ENCODE assay signal across 19 cellular contexts in the genomic region with DNA sequence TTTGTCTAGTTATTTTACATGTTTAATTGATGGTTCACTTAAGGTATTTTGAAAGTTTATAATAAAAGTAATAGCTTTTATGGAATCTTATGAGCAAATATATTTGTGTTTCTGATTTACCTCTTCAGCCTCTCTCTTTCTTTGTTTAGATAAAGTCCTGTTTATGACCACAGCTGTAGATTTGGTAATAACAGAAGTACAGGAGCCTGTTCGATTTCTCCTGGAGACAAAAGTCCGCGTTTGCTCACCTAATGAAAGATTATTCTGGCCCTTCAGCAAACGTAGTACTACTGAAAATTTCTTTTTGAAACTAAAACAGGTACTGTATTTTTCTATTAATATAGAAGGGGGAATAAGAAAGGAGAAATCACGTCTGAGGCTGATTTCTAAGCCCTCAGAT. TPM values are rescaled to one million over a fixed set of nuclear protein-coding genes. Genes with fewer than 3 reads are reported as not detected.
DNase-seq lines count a peak whose midpoint lies in the region; ATAC-seq and TF ChIP-seq lines count a peak whose summit lies in the region.
"Had no signal": no experiment of that assay in that cellular context is flagged by ENCODE, and none has a peak within 500 bp of the region (broad histone marks: within the 10 kb centered on the region; RNA-seq: fewer than 3 reads in every experiment).

No MANE protein-coding gene starts in this region.

- 0 out of 2 replicates have a peak, but pooled peaks cover 6% of the 10 kb centered on the region for H4K20me1 ChIP-seq in GM23338 (replicated peaks; ENCODE audit: insufficient read depth)
- H4K20me1 ChIP-seq: BLaER1 had no signal

- DNase-seq in GM23338 (ENCODE audit: low spot score) (no peak), coronary artery (ENCODE audit: low spot score) (no peak), SW480 (ENCODE audit: low spot score) (no peak)
- no peak for DNase-seq in activated CD4-positive, alpha-beta T cell treated with anti-CD3 and anti-CD28 coated beads for 4 hours
- DNase-seq: Caco-2; CD4-positive, CD25-positive, alpha-beta regulatory T cell; CD8-positive, alpha-beta T cell; DMS153; DND-41; GM23248; H9 had no signal

- H3K4me3 ChIP-seq in GM23338 (no peak overlapping the region), coronary artery (no peak overlapping the region), liver (ENCODE audit: low read depth in 1 of 3, low read length in 3 of 3) (no peak overlapping the region)
- H3K4me3 ChIP-seq: BLaER1, GM23248 had no signal

- H3K36me3 ChIP-seq in GM23338 (ENCODE audit: insufficient read depth), result peaks cover 24% of the 10 kb centered on the region
- H3K36me3 ChIP-seq in liver (ENCODE audit: control insufficient read depth in 4 of 4, insufficient read depth in 3 of 4, low read depth in 1 of 4, low read length in 3 of 4), result no peaks in the 10 kb centered on the region

- H3K4me1 Mint-ChIP-seq in GM23338, result peaks cover 21% of the 10 kb centered on the region

- ATAC-seq in GM23338 (no peak), GM21825 (IDR thresholded peaks at IDR 0.05; ENCODE audit: unreplicated experiment) (no peak)
- ATAC-seq: CD8-positive, alpha-beta T cell; HCT116 had no signal

- H2AFZ ChIP-seq in GM23338, result no peak overlapping the region
- H2AFZ ChIP-seq: GM23248 had no signal

- no peaks in the 10 kb centered on the region for H3K9me3 ChIP-seq in liver (ENCODE audit: control insufficient read depth in 4 of 4, low read length in 3 of 4)
- H3K9me3 ChIP-seq: BLaER1, Caco-2 had no signal

- peaks cover 16% of the 10 kb centered on the region for H3K4me1 ChIP-seq in GM23338 (ENCODE audit: insufficient read depth)
- peaks cover 1 to 17% (median 6%) of the 10 kb centered on the region in 4 donors for H3K4me1 ChIP-seq in liver (ENCODE audit: control insufficient read depth in 4 of 4, insufficient read depth in 4 of 4, low read length in 3 of 4)

- no peak overlapping the region for H3K27ac Mint-ChIP-seq in GM23338
- H3K27ac Mint-ChIP-seq: B cell; CD8-positive, alpha-beta T cell had no signal

- peak overlapping the region; percentile 50; the same call in 1 of the 2 replicates for H3K27ac ChIP-seq in GM23338 (ENCODE audit: low read depth)
- H3K27ac ChIP-seq in coronary artery, result peak overlapping the region; percentile 36 to 42
- H3K27ac ChIP-seq in liver (ENCODE audit: low read depth in 1 of 2, low read length in 2 of 2), result no peak overlapping the region
- H3K27ac ChIP-seq: 22Rv1, BLaER1, C4-2B, GM23248 had no signal

- no peaks in the 10 kb centered on the region for H3F3A ChIP-seq in GM23338 (replicated peaks; ENCODE audit: low read depth)

- no peak overlapping the region for H3K4me2 ChIP-seq in GM23338

- H3K27me3 ChIP-seq in GM23338 (ENCODE audit: insufficient read depth) (no peaks in the 10 kb centered on the region), liver (ENCODE audit: control insufficient read depth in 4 of 4, insufficient read depth in 4 of 4, low read length in 3 of 4) (no peaks in the 10 kb centered on the region)
- H3K27me3 ChIP-seq: BLaER1 had no signal

- no peaks in the 10 kb centered on the region for H3K79me2 ChIP-seq in GM23338 (replicated peaks; ENCODE audit: insufficient read depth)

- H3K9me2 ChIP-seq in GM23338 (ENCODE audit: insufficient read depth), result no peaks in the 10 kb centered on the region

- no peak overlapping the region for H3K4me3 Mint-ChIP-seq in GM23338
- H3K4me3 Mint-ChIP-seq: B cell; CD4-positive, CD25-positive, alpha-beta regulatory T cell; CD8-positive, alpha-beta T cell; H9 had no signal

- TF ChIP-seq RAD21 in liver (IDR thresholded peaks at IDR 0.05), result no peak

- WGBS in liver, result 40% methylated on average over 5 of the region's 5 CpGs

- peaks cover 3% of the 10 kb centered on the region for H3K27me3 Mint-ChIP-seq in GM23338 (ENCODE audit: insufficient read depth, low read depth, poor library complexity)
- H3K27me3 Mint-ChIP-seq: B cell; CD4-positive, CD25-positive, alpha-beta regulatory T cell had no signal

- TF ChIP-seq CTCF in GM23338 (conservative IDR thresholded peaks at IDR 0.05; ENCODE audit: low read depth in 2 of 2), result no peak
- TF ChIP-seq CTCF in coronary artery (IDR thresholded peaks at IDR 0.05), result no peak
- no peak for TF ChIP-seq CTCF in liver (IDR thresholded peaks at IDR 0.05; ENCODE audit: low read depth, low read length, missing input control)

- H3K36me3 Mint-ChIP-seq in GM23338 (ENCODE audit: low read depth), result peaks cover 43% of the 10 kb centered on the region

- no peaks in the 10 kb centered on the region for H3K9me3 Mint-ChIP-seq in GM23338
- H3K9me3 Mint-ChIP-seq: CD4-positive, CD25-positive, alpha-beta regulatory T cell; CD8-positive, alpha-beta T cell; H9 had no signal

- H3K9ac ChIP-seq in liver (ENCODE audit: low read depth in 1 of 2, low read length in 2 of 2), result no peak overlapping the region
- H3K9ac ChIP-seq: BLaER1, GM23248 had no signal

TF ChIP-seq in GM23338, 12 proteins besides CTCF, POLR2A, EP300 and RAD21 (continues in another document):
- TF ChIP-seq CREB1 (CRISPR knock-in tag; IDR thresholded peaks at IDR 0.05; ENCODE audit: low read depth) (no peak), NANOG (IDR thresholded peaks at IDR 0.05; ENCODE audit: borderline replicate concordance) (no peak), EZH2 (IDR thresholded peaks at IDR 0.05; ENCODE audit: low read depth, unreplicated experiment) (no peak), POLR2AphosphoS5 (IDR thresholded peaks at IDR 0.05; ENCODE audit: low read depth) (no peak)
- TF ChIP-seq, protein P1, sequence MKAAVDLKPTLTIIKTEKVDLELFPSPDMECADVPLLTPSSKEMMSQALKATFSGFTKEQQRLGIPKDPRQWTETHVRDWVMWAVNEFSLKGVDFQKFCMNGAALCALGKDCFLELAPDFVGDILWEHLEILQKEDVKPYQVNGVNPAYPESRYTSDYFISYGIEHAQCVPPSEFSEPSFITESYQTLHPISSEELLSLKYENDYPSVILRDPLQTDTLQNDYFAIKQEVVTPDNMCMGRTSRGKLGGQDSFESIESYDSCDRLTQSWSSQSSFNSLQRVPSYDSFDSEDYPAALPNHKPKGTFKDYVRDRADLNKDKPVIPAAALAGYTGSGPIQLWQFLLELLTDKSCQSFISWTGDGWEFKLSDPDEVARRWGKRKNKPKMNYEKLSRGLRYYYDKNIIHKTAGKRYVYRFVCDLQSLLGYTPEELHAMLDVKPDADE (IDR thresholded peaks at IDR 0.05), result no peak

TF ChIP-seq in liver, 16 proteins besides CTCF, POLR2A, EP300 and RAD21:
- TF ChIP-seq HNF4A (conservative IDR thresholded peaks at IDR 0.05), result peak; percentile 36 to 44
- no peak for TF ChIP-seq RXRA (IDR thresholded peaks at IDR 0.05)

RNA-seq across cellular contexts. Expression of a gene that starts 35.0 kb away (rescaled TPM):
- 0.90 and 1.9 TPM in 2 replicates for total RNA-seq in GM23338 (2014; rRNA removed; shearing (Covaris generic))
- polyA plus RNA-seq in GM23338 (2016; fragmentation: Nextera tagmentation; extraction: Ambion mirVana) (0.24 TPM in 1 of 2 replicates, not detected in the other), liver (under 1 TPM in 1 of 2 donors, not detected in 1; 0.07 TPM)
- under 1 TPM in 1 of 2 donors, not detected in 1; 0.67 TPM for total RNA-seq in liver
- total RNA-seq: H4 had no signal
- polyA plus RNA-seq: CD4-positive, CD25-positive, alpha-beta regulatory T cell; GM23248 had no signal

RNA-seq across cellular contexts. Expression of a gene that starts 57.6 kb away (rescaled TPM):
- total RNA-seq in GM23338 (2014; rRNA removed; shearing (Covaris generic)), result 33.9 and 34.0 TPM in 2 replicates
- polyA plus RNA-seq in GM23338 (2016; fragmentation: Nextera tagmentation; extraction: Ambion mirVana) (8.1 and 8.5 TPM in 2 replicates), liver (1 to 10 TPM; 3.8 to 4.6 TPM)
- total RNA-seq in liver, result 10 to 100 TPM; 16.3 to 25.7 TPM

Comparison
In these comparisons a context has a peak if more than half of its experiments do, and no peak if none do; other contexts are left out.
1. H3K27ac ChIP-seq: peak in GM23338 (single experiment) and coronary artery (2 of 2); none in liver (0 of 2).